ENCODE assay signal across 12 cellular contexts in the genomic region with DNA sequence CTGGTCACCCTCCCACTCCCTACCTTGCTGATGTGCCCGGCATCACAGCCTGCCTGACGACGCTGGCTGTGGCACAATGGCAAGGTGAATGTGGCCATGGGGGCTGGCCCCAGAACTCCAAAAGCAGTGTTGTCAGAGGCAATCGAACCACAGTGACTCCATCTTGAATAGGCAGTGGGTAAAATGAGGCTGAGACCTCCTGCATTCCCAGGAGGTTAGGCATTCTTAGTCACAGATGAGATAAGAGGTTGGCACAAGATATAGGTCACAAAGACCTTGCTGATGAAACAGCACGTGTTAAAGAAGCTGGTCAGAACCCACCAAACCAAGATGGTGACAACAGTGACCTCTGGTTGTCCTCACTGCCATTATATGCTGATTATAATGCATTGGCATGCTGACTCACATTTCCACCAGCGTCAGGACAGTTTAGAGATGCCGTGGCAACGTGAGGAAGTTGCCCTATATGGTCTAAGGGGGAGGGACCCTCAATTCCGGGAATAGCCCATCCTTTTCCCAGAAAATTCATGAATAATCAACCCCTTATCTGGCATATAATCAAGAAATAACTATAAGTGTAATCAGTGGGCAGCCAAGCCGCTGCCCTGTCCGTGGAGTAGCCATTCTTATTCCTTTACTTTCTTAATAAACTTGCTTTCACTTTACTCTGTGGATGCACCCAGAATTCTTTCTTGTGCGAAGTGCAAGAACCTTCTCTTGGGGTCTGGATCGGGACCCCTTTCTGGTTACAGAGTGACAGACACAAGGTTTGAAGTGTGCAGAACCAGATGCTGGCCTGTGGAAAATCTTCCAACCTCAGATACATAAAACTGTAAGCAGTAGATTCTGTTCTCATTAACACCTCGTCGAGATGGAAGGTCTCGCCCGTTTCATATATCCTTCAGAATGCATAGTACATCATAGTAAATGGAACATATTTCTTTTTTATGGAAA. TPM values are rescaled to one million over a fixed set of nuclear protein-coding genes. Genes with fewer than 3 reads are reported as not detected.
A peak's percentile ranks its signal among the peaks of the same experiment; 100 is the strongest.
DNase-seq lines count a peak whose midpoint lies in the region; TF ChIP-seq lines count a peak whose summit lies in the region.
"Had no signal": no experiment of that assay in that cellular context is flagged by ENCODE, and none has a peak within 500 bp of the region (broad histone marks: within the 10 kb centered on the region; RNA-seq: fewer than 3 reads in every experiment).

No MANE protein-coding gene starts in this region.

- H3K4me1 ChIP-seq in suprapubic skin, result peaks cover 21% of the 10 kb centered on the region

- DNase-seq in AG10803 (ENCODE audit: low read depth), result peak; percentile 99
- peak; percentile 89 for DNase-seq in HT1080 (ENCODE audit: low read depth)
- DNase-seq in lung microvascular endothelial cell (ENCODE audit: low read depth in 2 of 2), result peak; percentile 77 to 92
- DNase-seq in WERI-Rb-1, result no peak
- DNase-seq in activated effector memory CD4-positive, alpha-beta T cell treated with Interleukin-2 at 50 U/mL for 16 hours, result no peak
- DNase-seq in suprapubic skin (ENCODE audit: low spot score in 2 of 2), result no peak
- DNase-seq in coronary artery (ENCODE audit: low spot score), result no peak

- no peak overlapping the region for H3K27ac ChIP-seq in WERI-Rb-1
- H3K27ac ChIP-seq in suprapubic skin, result no peak overlapping the region
- H3K27ac ChIP-seq in coronary artery, result no peak overlapping the region
- H3K27ac ChIP-seq: KMS-11 had no signal

- TF ChIP-seq POLR2A in suprapubic skin (IDR thresholded peaks at IDR 0.05), result no peak

- no peak overlapping the region for H3K4me3 Mint-ChIP-seq in activated naive CD8-positive, alpha-beta T cell

- H3K36me3 Mint-ChIP-seq in activated naive CD8-positive, alpha-beta T cell, result no peaks in the 10 kb centered on the region

- peak overlapping the region; percentile 50 for H3K27ac Mint-ChIP-seq in activated naive CD8-positive, alpha-beta T cell

- peaks cover 12% of the 10 kb centered on the region for H3K4me1 Mint-ChIP-seq in activated naive CD8-positive, alpha-beta T cell (ENCODE audit: low read depth)

- H3K9me3 ChIP-seq in WERI-Rb-1 (ENCODE audit: severe bottlenecking) (no peaks in the 10 kb centered on the region), suprapubic skin (no peaks in the 10 kb centered on the region)

- TF ChIP-seq EP300 in suprapubic skin (IDR thresholded peaks at IDR 0.05), result no peak

- H3K4me3 ChIP-seq in AG10803 (ENCODE audit: low read length) (peak overlapping the region; percentile 57), WERI-Rb-1 (ENCODE audit: low read depth, low read length) (no peak overlapping the region), suprapubic skin (no peak overlapping the region), coronary artery (no peak overlapping the region)

- no peak for TF ChIP-seq CTCF in AG10803 (conservative IDR thresholded peaks at IDR 0.05; ENCODE audit: low read length)
- no peak for TF ChIP-seq CTCF in WERI-Rb-1 (IDR thresholded peaks at IDR 0.05; ENCODE audit: low read depth, low read length)
- TF ChIP-seq CTCF in suprapubic skin (IDR thresholded peaks at IDR 0.05), result no peak
- no peak for TF ChIP-seq CTCF in coronary artery (IDR thresholded peaks at IDR 0.05)

- H3K27me3 ChIP-seq in WERI-Rb-1 (ENCODE audit: insufficient read depth, low read depth, severe bottlenecking) (no peaks in the 10 kb centered on the region), suprapubic skin (no peaks in the 10 kb centered on the region)

- no peaks in the 10 kb centered on the region for H3K9me3 Mint-ChIP-seq in activated naive CD8-positive, alpha-beta T cell (ENCODE audit: low read depth)

- H3K36me3 ChIP-seq in WERI-Rb-1 (no peaks in the 10 kb centered on the region), suprapubic skin (no peaks in the 10 kb centered on the region)

- 60% methylated on average over 17 of the region's 17 CpGs for WGBS in suprapubic skin

- peaks cover 12% of the 10 kb centered on the region for H3K27me3 Mint-ChIP-seq in activated naive CD8-positive, alpha-beta T cell

RNA-seq across cellular contexts. Expression of gene CLDN24, which starts 26.8 kb away (rescaled TPM):
- not detected in 2 replicates for total RNA-seq in HT1080 (2014; rRNA removed; shearing (Covaris generic))
- not detected in 2 replicates for polyA plus RNA-seq in HT1080 (2015; cell fraction: cytosol; rRNA removed)
- polyA plus RNA-seq in HT1080 (2015; cell fraction: nucleus; rRNA removed), result not detected in 2 replicates
- total RNA-seq in lung microvascular endothelial cell (not detected in 2 replicates), suprapubic skin (not detected)
- total RNA-seq: activated CD8-positive, alpha-beta memory T cell treated with anti-CD3 and anti-CD28 coated beads for 36 hours; liver had no signal
- polyA plus RNA-seq: liver, thymus had no signal

RNA-seq across cellular contexts. Expression of gene CLDN22, which starts 28.9 kb away (rescaled TPM):
- not detected in 2 replicates for total RNA-seq in HT1080 (2014; rRNA removed; shearing (Covaris generic))
- not detected in 2 replicates for polyA plus RNA-seq in HT1080 (2015; cell fraction: cytosol; rRNA removed)
- not detected in 2 replicates for polyA plus RNA-seq in HT1080 (2015; cell fraction: nucleus; rRNA removed)
- total RNA-seq in lung microvascular endothelial cell, result not detected in 2 replicates
- not detected for total RNA-seq in suprapubic skin
- total RNA-seq: activated CD8-positive, alpha-beta memory T cell treated with anti-CD3 and anti-CD28 coated beads for 36 hours had no signal
- polyA plus RNA-seq: liver had no signal

Comparison
In these comparisons a context has a peak if more than half of its experiments do, and no peak if none do; other contexts are left out.
1. DNase-seq: peak in AG10803 (single experiment), HT1080 (single experiment) and lung microvascular endothelial cell (2 of 2); none in WERI-Rb-1 (single experiment), activated effector memory CD4-positive, alpha-beta T cell treated with Interleukin-2 at 50 U/mL for 16 hours (single experiment), suprapubic skin (0 of 2) and coronary artery (single experiment).